ENCODE assay signal across 1 cellular context in the genomic region with DNA sequence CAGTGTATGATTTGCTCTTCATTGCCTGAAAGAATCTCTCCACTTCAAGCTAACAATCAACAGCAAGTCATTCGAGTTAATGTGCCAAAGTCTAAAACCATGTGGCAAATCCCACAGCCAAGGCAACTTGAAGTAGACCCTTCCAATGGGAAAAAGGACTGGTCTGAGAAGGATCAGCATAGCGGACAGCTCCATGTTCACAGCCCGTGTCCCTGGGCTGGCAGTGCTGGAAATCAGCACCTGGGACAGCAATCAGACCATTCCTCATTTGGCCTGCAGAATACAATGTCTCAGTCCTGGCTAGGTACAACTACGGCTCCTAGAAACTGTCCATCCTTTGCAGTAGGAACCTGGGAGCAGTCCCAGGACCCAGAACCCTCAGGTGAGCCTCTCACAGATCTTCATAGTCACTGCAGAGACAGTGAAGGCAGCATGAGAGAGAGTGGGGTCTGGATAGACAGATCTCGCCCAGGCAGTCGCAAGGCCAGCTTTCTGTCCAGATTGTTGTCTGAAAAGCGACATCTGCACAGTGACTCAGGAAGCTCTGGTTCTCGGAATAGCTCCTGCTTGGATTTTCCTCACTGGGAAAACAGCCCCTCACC.
TF ChIP-seq lines count a peak whose summit lies in the region.

No MANE protein-coding gene starts in this region.

TF ChIP-seq in HepG2, 621 proteins besides CTCF, POLR2A, EP300 and RAD21 (continued from another document and continues in another):
- TF ChIP-seq SAP130 (CRISPR knock-in tag; IDR thresholded peaks at IDR 0.05; ENCODE audit: low read depth) (peak; percentile 82), ZSCAN31 (CRISPR knock-in tag; IDR thresholded peaks at IDR 0.05; ENCODE audit: low read depth) (no peak), RFX1 (IDR thresholded peaks at IDR 0.05) (no peak), RBM22 (optimal IDR thresholded peaks at IDR 0.05; ENCODE audit: low read length) (no peak), NFKBIZ (CRISPR knock-in tag; IDR thresholded peaks at IDR 0.05) (peak; percentile 75; the same call in 1 of the 2 replicates), KAT2B (IDR thresholded peaks at IDR 0.05; ENCODE audit: borderline replicate concordance, low read depth, low read length) (no peak), TCF7L2 (IDR thresholded peaks at IDR 0.05; ENCODE audit: low read depth, low read length) (no peak), JUN (CRISPR knock-in tag; IDR thresholded peaks at IDR 0.05) (no peak), CEBPZ (IDR thresholded peaks at IDR 0.05; ENCODE audit: low read length) (no peak), MTA3 (CRISPR knock-in tag; IDR thresholded peaks at IDR 0.05) (0 out of 2 replicates have a peak, but pooled peaks have one; percentile 72), ZBTB40 (IDR thresholded peaks at IDR 0.05) (no peak), ZBTB40 (CRISPR knock-in tag; IDR thresholded peaks at IDR 0.05) (peak; percentile 62; the same call in 1 of the 2 replicates), GABPA (IDR thresholded peaks at IDR 0.05; ENCODE audit: low read depth, low read length) (no peak), GABPA (CRISPR knock-in tag; IDR thresholded peaks at IDR 0.05; ENCODE audit: low read depth) (0 out of 2 replicates have a peak, but pooled peaks have one; percentile 30), TOE1 (CRISPR knock-in tag; IDR thresholded peaks at IDR 0.05) (no peak), CREBL2 (CRISPR knock-in tag; IDR thresholded peaks at IDR 0.05; ENCODE audit: borderline replicate concordance) (no peak; the same call in 1 of the 2 replicates), SNAPC2 (CRISPR knock-in tag; IDR thresholded peaks at IDR 0.05) (no peak), POGZ (CRISPR knock-in tag; IDR thresholded peaks at IDR 0.05) (no peak), NFE2 (CRISPR knock-in tag; IDR thresholded peaks at IDR 0.05) (0 out of 2 replicates have a peak, but pooled peaks have one; percentile 28), ZKSCAN8 (CRISPR knock-in tag; IDR thresholded peaks at IDR 0.05; ENCODE audit: borderline replicate concordance) (peak; percentile 50; the same call in 1 of the 2 replicates), KLF15 (CRISPR knock-in tag; IDR thresholded peaks at IDR 0.05; ENCODE audit: borderline replicate concordance) (peak; percentile 62; the same call in 1 of the 2 replicates), ATF2 (CRISPR knock-in tag; IDR thresholded peaks at IDR 0.05) (peak; percentile 77; the same call in 1 of the 2 replicates), TFAP4 (IDR thresholded peaks at IDR 0.05; ENCODE audit: borderline replicate concordance, low read depth) (no peak), ARID2 (CRISPR knock-in tag; IDR thresholded peaks at IDR 0.05; ENCODE audit: borderline replicate concordance) (no peak), ZNF770 (CRISPR knock-in tag; IDR thresholded peaks at IDR 0.05) (no peak), ZNF652 (CRISPR knock-in tag; IDR thresholded peaks at IDR 0.05; ENCODE audit: borderline replicate concordance, low read depth) (no peak), KAT8 (CRISPR knock-in tag; IDR thresholded peaks at IDR 0.05) (peak; percentile 40; the same call in 1 of the 2 replicates), KDM1A (CRISPR knock-in tag; IDR thresholded peaks at IDR 0.05) (no peak)
- TF ChIP-seq, protein P1, sequence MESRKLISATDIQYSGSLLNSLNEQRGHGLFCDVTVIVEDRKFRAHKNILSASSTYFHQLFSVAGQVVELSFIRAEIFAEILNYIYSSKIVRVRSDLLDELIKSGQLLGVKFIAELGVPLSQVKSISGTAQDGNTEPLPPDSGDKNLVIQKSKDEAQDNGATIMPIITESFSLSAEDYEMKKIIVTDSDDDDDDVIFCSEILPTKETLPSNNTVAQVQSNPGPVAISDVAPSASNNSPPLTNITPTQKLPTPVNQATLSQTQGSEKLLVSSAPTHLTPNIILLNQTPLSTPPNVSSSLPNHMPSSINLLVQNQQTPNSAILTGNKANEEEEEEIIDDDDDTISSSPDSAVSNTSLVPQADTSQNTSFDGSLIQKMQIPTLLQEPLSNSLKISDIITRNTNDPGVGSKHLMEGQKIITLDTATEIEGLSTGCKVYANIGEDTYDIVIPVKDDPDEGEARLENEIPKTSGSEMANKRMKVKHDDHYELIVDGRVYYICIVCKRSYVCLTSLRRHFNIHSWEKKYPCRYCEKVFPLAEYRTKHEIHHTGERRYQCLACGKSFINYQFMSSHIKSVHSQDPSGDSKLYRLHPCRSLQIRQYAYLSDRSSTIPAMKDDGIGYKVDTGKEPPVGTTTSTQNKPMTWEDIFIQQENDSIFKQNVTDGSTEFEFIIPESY (CRISPR knock-in tag; IDR thresholded peaks at IDR 0.05) = no peak
- TF ChIP-seq, protein P2, sequence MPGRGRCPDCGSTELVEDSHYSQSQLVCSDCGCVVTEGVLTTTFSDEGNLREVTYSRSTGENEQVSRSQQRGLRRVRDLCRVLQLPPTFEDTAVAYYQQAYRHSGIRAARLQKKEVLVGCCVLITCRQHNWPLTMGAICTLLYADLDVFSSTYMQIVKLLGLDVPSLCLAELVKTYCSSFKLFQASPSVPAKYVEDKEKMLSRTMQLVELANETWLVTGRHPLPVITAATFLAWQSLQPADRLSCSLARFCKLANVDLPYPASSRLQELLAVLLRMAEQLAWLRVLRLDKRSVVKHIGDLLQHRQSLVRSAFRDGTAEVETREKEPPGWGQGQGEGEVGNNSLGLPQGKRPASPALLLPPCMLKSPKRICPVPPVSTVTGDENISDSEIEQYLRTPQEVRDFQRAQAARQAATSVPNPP (CRISPR knock-in tag; IDR thresholded peaks at IDR 0.05) = no peak
